Comparison of ENCODE assay signal across 1 cellular context in genomic region chr3:180624714-180625113, GRCh38.
TF ChIP-seq lines count a peak whose summit lies in the region.

No MANE protein-coding gene starts in this region.

TF ChIP-seq in SK-N-SH treated with all-trans-retinoic acid at 6 μM for 48 hours, 23 proteins besides CTCF, POLR2A, EP300 and RAD21 (continued from another document):
- TF ChIP-seq, protein P1, sequence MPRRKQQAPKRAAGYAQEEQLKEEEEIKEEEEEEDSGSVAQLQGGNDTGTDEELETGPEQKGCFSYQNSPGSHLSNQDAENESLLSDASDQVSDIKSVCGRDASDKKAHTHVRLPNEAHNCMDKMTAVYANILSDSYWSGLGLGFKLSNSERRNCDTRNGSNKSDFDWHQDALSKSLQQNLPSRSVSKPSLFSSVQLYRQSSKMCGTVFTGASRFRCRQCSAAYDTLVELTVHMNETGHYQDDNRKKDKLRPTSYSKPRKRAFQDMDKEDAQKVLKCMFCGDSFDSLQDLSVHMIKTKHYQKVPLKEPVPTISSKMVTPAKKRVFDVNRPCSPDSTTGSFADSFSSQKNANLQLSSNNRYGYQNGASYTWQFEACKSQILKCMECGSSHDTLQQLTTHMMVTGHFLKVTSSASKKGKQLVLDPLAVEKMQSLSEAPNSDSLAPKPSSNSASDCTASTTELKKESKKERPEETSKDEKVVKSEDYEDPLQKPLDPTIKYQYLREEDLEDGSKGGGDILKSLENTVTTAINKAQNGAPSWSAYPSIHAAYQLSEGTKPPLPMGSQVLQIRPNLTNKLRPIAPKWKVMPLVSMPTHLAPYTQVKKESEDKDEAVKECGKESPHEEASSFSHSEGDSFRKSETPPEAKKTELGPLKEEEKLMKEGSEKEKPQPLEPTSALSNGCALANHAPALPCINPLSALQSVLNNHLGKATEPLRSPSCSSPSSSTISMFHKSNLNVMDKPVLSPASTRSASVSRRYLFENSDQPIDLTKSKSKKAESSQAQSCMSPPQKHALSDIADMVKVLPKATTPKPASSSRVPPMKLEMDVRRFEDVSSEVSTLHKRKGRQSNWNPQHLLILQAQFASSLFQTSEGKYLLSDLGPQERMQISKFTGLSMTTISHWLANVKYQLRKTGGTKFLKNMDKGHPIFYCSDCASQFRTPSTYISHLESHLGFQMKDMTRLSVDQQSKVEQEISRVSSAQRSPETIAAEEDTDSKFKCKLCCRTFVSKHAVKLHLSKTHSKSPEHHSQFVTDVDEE (CRISPR knock-in tag; IDR thresholded peaks at IDR 0.05) = no peak
- no peak for TF ChIP-seq PATZ1 (CRISPR knock-in tag; IDR thresholded peaks at IDR 0.05; ENCODE audit: borderline replicate concordance)
